ENCODE assay signal across 9 cellular contexts in the genomic region with DNA sequence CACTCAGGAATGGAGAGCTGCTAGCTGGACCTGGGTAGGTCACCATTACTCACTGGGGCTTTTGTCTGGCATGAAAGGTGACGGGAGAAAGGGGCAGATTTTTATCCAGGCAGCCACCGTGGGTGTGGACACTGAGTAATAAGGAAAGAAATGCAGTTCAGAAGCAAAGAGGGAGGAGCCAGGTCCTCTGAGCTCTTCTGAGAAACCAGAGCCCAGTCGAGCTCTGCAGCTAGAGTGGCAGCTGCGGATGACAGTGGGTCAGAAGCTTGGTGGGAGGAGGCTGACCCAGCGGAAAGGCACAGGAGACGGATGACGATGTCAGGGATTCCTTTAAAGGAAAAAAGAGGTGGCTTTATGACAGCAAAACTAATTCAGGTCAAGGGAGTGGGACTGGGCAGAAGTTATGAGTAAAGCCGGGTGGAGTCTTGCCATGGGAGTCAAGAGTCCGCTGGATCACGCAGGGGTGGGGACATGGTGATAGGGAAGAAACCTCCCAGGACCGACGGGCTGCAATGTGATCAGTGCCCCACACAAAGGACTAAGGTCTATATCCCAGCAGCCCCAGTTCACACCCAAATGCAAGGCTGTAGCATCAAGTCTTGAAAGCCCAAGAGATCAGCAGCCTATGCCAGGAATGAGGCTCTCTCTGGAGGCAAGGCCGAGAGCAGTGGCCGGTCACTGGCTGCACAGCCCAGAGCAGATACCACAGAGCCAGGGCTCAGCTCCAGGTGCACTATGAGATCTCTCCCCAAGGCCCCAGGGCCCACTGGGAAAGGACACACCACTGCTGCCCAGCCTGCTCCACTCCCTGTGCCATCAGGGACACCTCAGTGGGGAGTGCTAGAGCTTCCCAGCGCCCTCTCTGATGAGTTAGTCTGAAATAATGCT. TPM values are rescaled to one million over a fixed set of nuclear protein-coding genes. Genes with fewer than 3 reads are reported as not detected.
DNase-seq lines count a peak whose midpoint lies in the region; ATAC-seq and TF ChIP-seq lines count a peak whose summit lies in the region.
"Had no signal": no experiment of that assay in that cellular context is flagged by ENCODE, and none has a peak within 500 bp of the region (broad histone marks: within the 10 kb centered on the region; RNA-seq: fewer than 3 reads in every experiment).

No MANE protein-coding gene starts in this region.

- no peaks in the 10 kb centered on the region for H3K9me3 Mint-ChIP-seq in naive thymus-derived CD8-positive, alpha-beta T cell
- no peaks in the 10 kb centered on the region for H3K9me3 Mint-ChIP-seq in endothelial cell (ENCODE audit: unreplicated experiment)

- DNase-seq in AG04450 (ENCODE audit: low read depth, low spot score) (no peak), MG63 (peak; percentile 82), NCI-H2171 treated with DMSO at 0.1 percent for 48 hours (lab: John Stamatoyannopoulos, UW) (no peak), endothelial cell (ENCODE audit: low spot score) (no peak), NCI-H187 treated with DMSO at 0.1 percent for 48 hours (lab: John Stamatoyannopoulos, UW) (no peak)
- no peak for DNase-seq in naive thymus-derived CD8-positive, alpha-beta T cell

- H3K27me3 Mint-ChIP-seq in naive thymus-derived CD8-positive, alpha-beta T cell: no peaks in the 10 kb centered on the region
- peaks cover 3% of the 10 kb centered on the region for H3K27me3 Mint-ChIP-seq in endothelial cell (ENCODE audit: unreplicated experiment)

- H3K27ac ChIP-seq in AG04450 (ENCODE audit: low read depth, low read length) (peak overlapping the region; percentile 95), ectodermal cell (ENCODE audit: insufficient read depth, low read depth, low read length, poor library complexity, severe bottlenecking) (peak overlapping the region; percentile 36)
- H3K27ac ChIP-seq: VCaP had no signal

- H3K4me1 ChIP-seq in ectodermal cell (ENCODE audit: control insufficient read depth, insufficient read depth, low read length): peaks cover 13% of the 10 kb centered on the region

- no peaks in the 10 kb centered on the region for H3K27me3 ChIP-seq in AG04450 (ENCODE audit: control insufficient read depth, insufficient read depth, low read length)
- no peaks in the 10 kb centered on the region for H3K27me3 ChIP-seq in MG63
- no peaks in the 10 kb centered on the region for H3K27me3 ChIP-seq in ectodermal cell (ENCODE audit: control insufficient read depth, insufficient read depth, low read length, poor library complexity, severe bottlenecking)

- H3K4me3 Mint-ChIP-seq in naive thymus-derived CD8-positive, alpha-beta T cell: no peak overlapping the region
- no peak overlapping the region for H3K4me3 Mint-ChIP-seq in endothelial cell (ENCODE audit: unreplicated experiment)

- H3K4me3 ChIP-seq in AG04450 (ENCODE audit: low read depth, low read length) (no peak overlapping the region), MG63 (no peak overlapping the region), ectodermal cell (ENCODE audit: insufficient read depth, low read depth, low read length) (no peak overlapping the region)

- ATAC-seq in naive thymus-derived CD8-positive, alpha-beta T cell: no peak
- ATAC-seq in HG02763 (IDR thresholded peaks at IDR 0.05; ENCODE audit: unreplicated experiment): no peak

- POLR2A ChIA-PET in AG04450 (lab: Yijun Ruan, JAX): interaction anchor here (0.6 to 1.4 kb wide), 7 partner anchors 9 to 104 kb away, joined by 3 to 5 read pairs (median 3); a partner anchor contains a TSS
- POLR2A ChIA-PET in naive thymus-derived CD8-positive, alpha-beta T cell (lab: Charles Lee): interaction anchor here (0.6 to 1.2 kb wide), 6 partner anchors 13 to 25 kb away, joined by 3 to 9 read pairs (median 3); no protein-coding TSS in a partner anchor

- 80 to 82% methylated on average over 15 of the region's 15 CpGs for WGBS in ectodermal cell, 2 experiments

- H3K9me3 ChIP-seq in AG04450 (ENCODE audit: control insufficient read depth, insufficient read depth, low read length) (no peaks in the 10 kb centered on the region), MG63 (no peaks in the 10 kb centered on the region), ectodermal cell (ENCODE audit: control insufficient read depth, low read length) (no peaks in the 10 kb centered on the region)

- peak overlapping the region in 6 of 10 donors; percentile 4 to 73 (median 36) for H3K27ac Mint-ChIP-seq in naive thymus-derived CD8-positive, alpha-beta T cell
- H3K27ac Mint-ChIP-seq in endothelial cell (ENCODE audit: unreplicated experiment): no peak overlapping the region

- TF ChIP-seq CTCF in AG04450 (IDR thresholded peaks at IDR 0.05; ENCODE audit: low read depth, low read length): no peak
- TF ChIP-seq CTCF in endothelial cell (IDR thresholded peaks at IDR 0.05; ENCODE audit: unreplicated experiment): no peak

- peaks cover 0 to 18% (median 0%) of the 10 kb centered on the region in 3 donors for H3K36me3 Mint-ChIP-seq in naive thymus-derived CD8-positive, alpha-beta T cell
- H3K36me3 Mint-ChIP-seq in endothelial cell (ENCODE audit: low read depth, unreplicated experiment): no peaks in the 10 kb centered on the region

- CTCF ChIA-PET in AG04450 (lab: Charles Lee): interaction anchor here (1.0 to 3.3 kb wide), 4 partner anchors 9 to 54 kb away, joined by 3 to 32 read pairs (median 14); no protein-coding TSS in a partner anchor

- H3K36me3 ChIP-seq in MG63: no peaks in the 10 kb centered on the region
- H3K36me3 ChIP-seq in ectodermal cell (ENCODE audit: control insufficient read depth, insufficient read depth, low read length): no peaks in the 10 kb centered on the region

- H3K4me1 Mint-ChIP-seq in naive thymus-derived CD8-positive, alpha-beta T cell: peaks cover 7 to 18% (median 11%) of the 10 kb centered on the region in 4 donors
- H3K4me1 Mint-ChIP-seq in endothelial cell (ENCODE audit: unreplicated experiment): no peaks in the 10 kb centered on the region

RNA-seq across cellular contexts. Expression of a gene that starts 6.3 kb away (rescaled TPM):
- 2.2 and 2.8 TPM in 2 replicates for polyA plus RNA-seq in AG04450 (2011; rRNA removed)
- polyA minus RNA-seq in AG04450 (2011; rRNA and poly(A)+ RNA removed): 3.5 and 3.7 TPM in 2 replicates
- total RNA-seq in MG63 (2014; rRNA removed; shearing (Covaris generic); ENCODE audit: low replicate concordance): 0.07 and 1.4 TPM in 2 replicates
- polyA plus RNA-seq in ectodermal cell (2013, experiment 1 of 4): 22.9 TPM
- polyA plus RNA-seq in ectodermal cell (2013, experiment 2 of 4): 22.5 TPM
- polyA plus RNA-seq in ectodermal cell (2013, experiment 3 of 4): 17.3 TPM
- 18.3 TPM for polyA plus RNA-seq in ectodermal cell (2013, experiment 4 of 4)
- 10 to 100 TPM; 60.8 to 67.4 TPM for total RNA-seq in naive thymus-derived CD8-positive, alpha-beta T cell
- under 1 TPM; 0.73 to 0.96 (median 0.79) TPM for polyA plus RNA-seq in naive thymus-derived CD8-positive, alpha-beta T cell
- 16.2 TPM for total RNA-seq in endothelial cell (ENCODE audit: unreplicated experiment)
